Comparison of ENCODE assay signal across 8 cellular contexts in genomic region chr2:95402370-95403203, GRCh38. TPM values are rescaled to one million over a fixed set of nuclear protein-coding genes. Genes with fewer than 3 reads are reported as not detected.
DNase-seq lines count a peak whose midpoint lies in the region; ATAC-seq, FAIRE-seq and TF ChIP-seq lines count a peak whose summit lies in the region.

A gene with protein sequence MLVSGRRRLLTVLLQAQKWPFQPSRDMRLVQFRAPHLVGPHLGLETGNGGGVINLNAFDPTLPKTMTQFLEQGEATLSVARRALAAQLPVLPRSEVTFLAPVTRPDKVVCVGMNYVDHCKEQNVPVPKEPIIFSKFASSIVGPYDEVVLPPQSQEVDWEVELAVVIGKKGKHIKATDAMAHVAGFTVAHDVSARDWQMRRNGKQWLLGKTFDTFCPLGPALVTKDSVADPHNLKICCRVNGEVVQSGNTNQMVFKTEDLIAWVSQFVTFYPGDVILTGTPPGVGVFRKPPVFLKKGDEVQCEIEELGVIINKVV (plus strand): TSS chr2:95402708. CDS start chr2:95405559, 2,851 bp downstream.

- in situ Hi-C loops in GM18951 (cut with MboI; ENCODE audit: low sequenced_read_pairs, unreplicated experiment) = no loop called here
- in situ Hi-C loops in mammary epithelial cell (cut with MboI; ENCODE audit: low sequenced_read_pairs in 2 of 2) = no loop called here

- dilution Hi-C loops in mammary epithelial cell (cut with HindIII; ENCODE audit: low sequenced_read_pairs) = no loop called here

- peaks cover 10% of the 10 kb centered on the region for H3K4me1 ChIP-seq in mammary epithelial cell (ENCODE audit: insufficient read depth, low read length)
- peaks cover 4% of the 10 kb centered on the region; the same call in 1 of the 2 replicates for H3K4me1 ChIP-seq in iPS-20b (ENCODE audit: insufficient read depth, low read length)
- peaks cover 0 to 1% of the 10 kb centered on the region in 2 donors for H3K4me1 ChIP-seq in small intestine (ENCODE audit: control insufficient read depth in 2 of 2, insufficient read depth in 1 of 2, low read depth in 1 of 2, low read length in 1 of 2)

- H2AFZ ChIP-seq in mammary epithelial cell (ENCODE audit: low read depth, low read length) = peak within 1 kb of the TSS; percentile 99

- H3K79me2 ChIP-seq in mammary epithelial cell (ENCODE audit: insufficient read depth, low read length) = peaks cover 29% of the 10 kb centered on the region

- WGBS in mammary epithelial cell (ENCODE audit: low coverage, missing lambda C conversion rate) = 4% methylated on average over 11 of the region's 64 CpGs
- whole genome bisulfite sequencing in small intestine, 3 donors = 0% methylated on average over 59 to 64 of the region's 64 CpGs

- H3K27ac ChIP-seq in mammary epithelial cell (ENCODE audit: insufficient read depth, low read depth, low read length) (peak within 1 kb of the TSS; percentile 75), iPS-20b (ENCODE audit: low read length) (no peak within 1 kb of the TSS), small intestine (ENCODE audit: low read depth in 1 of 2, low read length in 1 of 2) (peak within 1 kb of the TSS; percentile 80 to 84)

- BruUV-seq in mammary epithelial cell (replicated peaks; lab: Mats Ljungman, UMichigan) = no TSS peak

- H3K4me3 ChIP-seq in WI38 (ENCODE audit: low read depth, low read length) (peak within 1 kb of the TSS; percentile 78), mammary epithelial cell (replicated peaks in 1 of 3; ENCODE audit: insufficient read depth in 1 of 3, low read depth in 2 of 3, low read length in 3 of 3) (peak within 1 kb of the TSS; percentile 93 to 99 (median 96)), iPS-20b (ENCODE audit: low read length) (peak within 1 kb of the TSS; percentile 79), small intestine (ENCODE audit: low read depth in 1 of 2, low read length in 2 of 2) (peak within 1 kb of the TSS; percentile 65 to 70)

- peak within 1 kb of the TSS; percentile 83 for H3K4me2 ChIP-seq in mammary epithelial cell (ENCODE audit: insufficient read depth, low read depth, low read length)

- CTCF ChIA-PET in mammary epithelial cell (lab: Charles Lee; ENCODE audit: low non-redundant PET) = no interaction called here

- DNase-seq in AG08395 (ENCODE audit: low spot score) (peak; percentile 99), NCI-H2227 treated with DMSO at 0.1 percent for 48 hours (lab: John Stamatoyannopoulos, UW) (peak; percentile 84), mammary epithelial cell (peak; percentile 85), small intestine (peak; percentile 97)

- H3K9ac ChIP-seq in mammary epithelial cell (ENCODE audit: insufficient read depth, low read length) (peak within 1 kb of the TSS; percentile 78), iPS-20b (ENCODE audit: low read depth, low read length) (peak within 1 kb of the TSS; percentile 89; the same call in 1 of the 2 replicates)

- TF ChIP-seq POLR2A in GM18951 (IDR thresholded peaks at IDR 0.05; ENCODE audit: extremely low read depth, insufficient read depth, insufficient read length) = peak; percentile 78

- no peaks in the 10 kb centered on the region for H4K20me1 ChIP-seq in mammary epithelial cell (ENCODE audit: insufficient read depth, low read length)

- H3K9me3 ChIP-seq in mammary epithelial cell (replicated peaks; ENCODE audit: insufficient read depth, low read length) (no peaks in the 10 kb centered on the region), iPS-20b (ENCODE audit: insufficient read depth, low read depth, low read length) (no peaks in the 10 kb centered on the region), small intestine (ENCODE audit: control insufficient read depth, low read depth) (no peaks in the 10 kb centered on the region)

- peak; percentile 95 for ATAC-seq in HG03175 (IDR thresholded peaks at IDR 0.05; ENCODE audit: unreplicated experiment)

- H3K27me3 ChIP-seq in mammary epithelial cell (ENCODE audit: insufficient read depth, low read length) (no peaks in the 10 kb centered on the region), iPS-20b (ENCODE audit: insufficient read depth, low read length) (peaks cover 8% of the 10 kb centered on the region; the same call in 1 of the 2 replicates), small intestine (ENCODE audit: control insufficient read depth in 2 of 2, insufficient read depth in 2 of 2, low read length in 2 of 2) (no peaks in the 10 kb centered on the region)

- no peak for TF ChIP-seq CTCF in WI38 (IDR thresholded peaks at IDR 0.05; ENCODE audit: low read depth, low read length)
- TF ChIP-seq CTCF in mammary epithelial cell (conservative IDR thresholded peaks at IDR 0.05 in 1 of 2, IDR thresholded peaks at IDR 0.05 in 1 of 2; ENCODE audit: extremely low read depth in 1 of 2, insufficient read depth in 1 of 2, low read depth in 1 of 2, low read length in 2 of 2) = no peak

- FAIRE-seq in small intestine (lab: Jason Lieb, UNC) = no peak

- intact Hi-C loops in mammary epithelial cell (cut with micrococcal nuclease) = loop anchor here (1.0 to 5.0 kb wide), 3 partner anchors 57 to 325 kb away; no protein-coding TSS in a partner anchor

- H3K36me3 ChIP-seq in mammary epithelial cell (ENCODE audit: insufficient read depth, low read length) = no peaks in the 10 kb centered on the region
- H3K36me3 ChIP-seq in iPS-20b (ENCODE audit: insufficient read depth, low read depth, low read length) = peaks cover 7% of the 10 kb centered on the region; the same call in 1 of the 2 replicates
- H3K36me3 ChIP-seq in small intestine (ENCODE audit: control insufficient read depth in 2 of 2, insufficient read depth in 2 of 2, low read length in 2 of 2) = no peaks in the 10 kb centered on the region

RNA-seq across cellular contexts. Expression of the gene that starts here (rescaled TPM):
- total RNA-seq in mammary epithelial cell = 10 to 100 TPM; 23.8 to 26.8 TPM
- polyA plus RNA-seq in mammary epithelial cell = 30.1 TPM
- 62.2 TPM for polyA minus RNA-seq in mammary epithelial cell
- 100 to 1,000 TPM in 1 of 3 donors, 10 to 100 TPM in 2; 27.5 to 162 (median 82.7) TPM for polyA plus RNA-seq in small intestine
